ENCODE assay signal across 9 cellular contexts in genomic region chr20:4685923-4686221, GRCh38. TPM values are rescaled to one million over a fixed set of nuclear protein-coding genes. Genes with fewer than 3 reads are reported as not detected.
DNase-seq lines count a peak whose midpoint lies in the region; ATAC-seq and TF ChIP-seq lines count a peak whose summit lies in the region.
"Had no signal": no experiment of that assay in that cellular context is flagged by ENCODE, and none has a peak within 500 bp of the region (broad histone marks: within the 10 kb centered on the region; RNA-seq: fewer than 3 reads in every experiment).

No MANE protein-coding gene starts in this region.

- TF ChIP-seq CTCF in DOHH2 (IDR thresholded peaks at IDR 0.05; ENCODE audit: low read depth, low read length, poor library complexity, severe bottlenecking) (no peak), esophagus squamous epithelium (IDR thresholded peaks at IDR 0.05) (no peak), progenitor cell of endocrine pancreas (IDR thresholded peaks at IDR 0.05; ENCODE audit: unreplicated experiment) (no peak)

- no peaks in the 10 kb centered on the region for H3K9me2 ChIP-seq in DOHH2 (replicated peaks; ENCODE audit: control insufficient read depth, low read length)

- peaks cover 25% of the 10 kb centered on the region for H3K36me3 ChIP-seq in DOHH2 (ENCODE audit: control insufficient read depth, low read length)
- H3K36me3 ChIP-seq in SJSA1 = peaks cover 36% of the 10 kb centered on the region
- H3K36me3 ChIP-seq in esophagus squamous epithelium = no peaks in the 10 kb centered on the region

- peaks cover 38% of the 10 kb centered on the region for H3K27me3 Mint-ChIP-seq in progenitor cell of endocrine pancreas

- TF ChIP-seq POLR2A in esophagus squamous epithelium (IDR thresholded peaks at IDR 0.05) = no peak

- DNase-seq in SJSA1 (ENCODE audit: low read depth in 1 of 2, low spot score in 2 of 2) (no peak), esophagus squamous epithelium (lab: John Stamatoyannopoulos, UW) (no peak), progenitor cell of endocrine pancreas (ENCODE audit: low spot score, unreplicated experiment) (no peak), DMS 273 (lab: John Stamatoyannopoulos, UW; ENCODE audit: unreplicated experiment) (no peak), Kasumi-1 (lab: John Stamatoyannopoulos, UW) (no peak), RPMI8226 (no peak)

- H3F3A ChIP-seq in DOHH2 (ENCODE audit: control insufficient read depth, insufficient read depth) = 0 out of 2 replicates have a peak, but pooled peaks cover 4% of the 10 kb centered on the region

- H3K9me3 Mint-ChIP-seq in progenitor cell of endocrine pancreas (ENCODE audit: low read depth) = no peaks in the 10 kb centered on the region

- no peaks in the 10 kb centered on the region for H3K36me3 Mint-ChIP-seq in progenitor cell of endocrine pancreas (ENCODE audit: insufficient read depth)

- H3K4me1 Mint-ChIP-seq in progenitor cell of endocrine pancreas (ENCODE audit: low read depth) = peaks cover 3% of the 10 kb centered on the region

- peak overlapping the region; percentile 74 for H3K4me2 ChIP-seq in DOHH2 (ENCODE audit: low read length)

- H3K4me3 Mint-ChIP-seq in progenitor cell of endocrine pancreas (ENCODE audit: low read depth) = peak overlapping the region; percentile 74

- H3K27ac ChIP-seq in DOHH2 (ENCODE audit: low read depth, low read length) = peak overlapping the region; percentile 62
- H3K27ac ChIP-seq in SJSA1 = peak overlapping the region; percentile 81
- H3K27ac ChIP-seq in esophagus squamous epithelium = peak overlapping the region; percentile 94 to 100 (median 98)

- H4K20me1 ChIP-seq in DOHH2 (ENCODE audit: control insufficient read depth, insufficient read depth, low read depth, low read length) = peaks cover 9% of the 10 kb centered on the region

- peaks cover 48% of the 10 kb centered on the region for H3K79me2 ChIP-seq in DOHH2 (ENCODE audit: control insufficient read depth, low read length)

- no peak for ATAC-seq in HG03439 (IDR thresholded peaks at IDR 0.05; ENCODE audit: unreplicated experiment)

- H3K27me3 ChIP-seq in DOHH2 (ENCODE audit: control insufficient read depth, low read length) (peaks cover 3% of the 10 kb centered on the region; the same call in 1 of the 2 replicates), SJSA1 (replicated peaks) (no peaks in the 10 kb centered on the region), esophagus squamous epithelium (peaks cover 0 to 23% (median 0%) of the 10 kb centered on the region in 4 donors)

- H3K9me3 ChIP-seq in DOHH2 (ENCODE audit: control insufficient read depth, insufficient read depth, low read length) (no peaks in the 10 kb centered on the region), SJSA1 (replicated peaks) (no peaks in the 10 kb centered on the region), esophagus squamous epithelium (no peaks in the 10 kb centered on the region)

- intact Hi-C loops in esophagus squamous epithelium (cut with DNase I) = no loop called here

- H3K27ac Mint-ChIP-seq in progenitor cell of endocrine pancreas = peak overlapping the region; percentile 73

- H3K4me1 ChIP-seq in DOHH2 (ENCODE audit: control insufficient read depth, low read length) (peaks cover 50% of the 10 kb centered on the region), SJSA1 (replicated peaks) (peaks cover 64% of the 10 kb centered on the region), esophagus squamous epithelium (peaks cover 20 to 61% (median 33%) of the 10 kb centered on the region in 3 donors)

- WGBS in esophagus squamous epithelium, 2 donors = 4% methylated on average over 8 of the region's 8 CpGs

- H3K4me3 ChIP-seq in DOHH2 (ENCODE audit: low read length) (peak overlapping the region; percentile 71), SJSA1 (peak overlapping the region; percentile 76), esophagus squamous epithelium (peak overlapping the region; percentile 73 to 98 (median 92))

RNA-seq across cellular contexts. Expression of gene PRNP, which starts 0.4 kb away (rescaled TPM):
- 221 and 268 TPM in 2 replicates for total RNA-seq in SJSA1 (2014; rRNA removed; shearing (Covaris generic))
- 100 to 1,000 TPM in 2 of 4 donors, 10 to 100 TPM in 2; 48.4 to 116 (median 94.2) TPM for total RNA-seq in esophagus squamous epithelium
- 14.5 and 16.9 TPM in 2 replicates for total RNA-seq in progenitor cell of endocrine pancreas

RNA-seq across cellular contexts. Expression of gene PRND, which starts 35.8 kb away (rescaled TPM):
- total RNA-seq in SJSA1 (2014; rRNA removed; shearing (Covaris generic)) = not detected in 2 replicates
- total RNA-seq in esophagus squamous epithelium (not detected), progenitor cell of endocrine pancreas (not detected in 2 replicates)
- total RNA-seq: T-helper 2 cell treated with Interferon-gamma antibody and Interleukin-4, amounts not matched to agents 100 ng/mL and 5 ng/mL, for 36 hours had no signal
